ENCODE assay signal across 8 cellular contexts in the genomic region with DNA sequence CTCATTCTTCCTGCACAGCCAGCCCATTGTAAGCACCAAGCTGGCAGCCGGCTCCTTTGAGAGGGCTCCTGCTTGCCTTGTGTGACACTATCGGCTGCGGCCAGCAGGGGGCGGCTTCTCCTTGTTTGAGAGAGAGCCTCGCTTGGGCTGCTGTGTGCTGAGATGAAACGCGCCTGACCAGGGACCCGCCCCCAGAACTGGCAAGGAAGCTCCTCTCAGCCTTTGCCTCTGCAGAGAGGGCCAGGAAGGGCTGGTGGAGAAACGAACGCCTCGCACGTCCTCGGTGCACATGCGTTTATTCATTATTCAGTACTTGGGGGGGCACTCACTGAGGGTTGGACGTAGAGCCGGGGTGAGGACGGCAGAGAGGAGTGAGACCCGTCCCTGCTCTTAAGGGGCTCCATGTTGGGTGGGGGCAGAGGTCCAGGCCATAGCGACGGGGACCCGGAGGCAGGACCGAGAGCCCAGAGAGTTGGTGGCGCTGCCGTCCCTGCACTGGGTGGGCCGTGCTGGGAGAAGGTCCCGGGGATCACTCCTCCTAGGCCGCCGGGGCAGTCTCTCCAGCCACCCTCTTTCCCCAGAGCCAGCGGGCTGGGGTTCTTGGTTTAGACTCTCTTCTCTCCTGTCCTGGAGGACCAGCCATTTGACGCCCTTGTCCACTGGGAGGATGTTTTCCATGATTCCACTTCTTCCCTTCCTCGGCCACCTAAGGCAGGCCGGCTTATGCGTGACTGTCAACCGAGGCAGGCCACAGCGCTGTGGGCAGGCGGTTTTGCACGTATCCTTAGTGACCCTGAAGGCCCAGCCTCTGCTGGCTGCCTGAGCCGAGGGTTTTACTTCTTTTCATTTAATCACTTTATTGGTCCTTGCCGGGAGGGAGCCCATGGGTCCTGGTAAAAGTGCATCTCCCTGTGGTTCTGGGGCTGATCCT.
DNase-seq lines count a peak whose midpoint lies in the region; ATAC-seq and TF ChIP-seq lines count a peak whose summit lies in the region.

No MANE protein-coding gene starts in this region.

- peaks cover 12% of the 10 kb centered on the region for H3K4me1 Mint-ChIP-seq in activated CD4-positive, alpha-beta T cell treated with anti-CD3 and anti-CD28 coated beads for 36 hours

- ATAC-seq in GM19043 (IDR thresholded peaks at IDR 0.05; ENCODE audit: low read depth, unreplicated experiment) (peak; percentile 86), HG03378 (IDR thresholded peaks at IDR 0.05; ENCODE audit: unreplicated experiment) (peak; percentile 78), left lobe of liver (peak; percentile 100)
- peak; percentile 99 for ATAC-seq in activated CD4-positive, alpha-beta T cell treated with anti-CD3 and anti-CD28 coated beads for 36 hours

- H3K4me3 ChIP-seq in BJ (ENCODE audit: low read depth, low read length), result no peak overlapping the region

- H3K27ac Mint-ChIP-seq in activated CD4-positive, alpha-beta T cell treated with anti-CD3 and anti-CD28 coated beads for 36 hours, result peak overlapping the region; percentile 79

- DNase-seq in BJ (ENCODE audit: low read depth), result no peak
- DNase-seq in NCI-H526 treated with DMSO at 0.1 percent for 48 hours (lab: John Stamatoyannopoulos, UW), result peak; percentile 91
- peak; percentile 99 for DNase-seq in activated CD4-positive, alpha-beta T cell treated with anti-CD3 and anti-CD28 coated beads for 36 hours
- DNase-seq in cerebellum (ENCODE audit: low spot score), result peak; percentile 91
- DNase-seq in left lobe of liver (ENCODE audit: low spot score), result peak; percentile 95
- DNase-seq in stimulated activated CD4-positive, alpha-beta T cell treated with anti-CD3 and anti-CD28 coated beads, Interleukin-4, amount 100 ng/mL, for 1 hour, result peak; percentile 98

- POLR2A ChIA-PET in BJ (lab: Charles Lee), result interaction anchor here (0.5 to 1.0 kb wide), 3 partner anchors 9 to 480 kb away, joined by 3 to 5 read pairs (median 3); no protein-coding TSS in a partner anchor
- POLR2A ChIA-PET in activated CD4-positive, alpha-beta T cell treated with anti-CD3 and anti-CD28 coated beads for 36 hours (lab: Charles Lee), result interaction anchor here (0.9 to 1.0 kb wide), 4 partner anchors 9 to 325 kb away, joined by 3 to 6 read pairs (median 4); no protein-coding TSS in a partner anchor

- peak; percentile 94 for TF ChIP-seq CTCF in BJ (IDR thresholded peaks at IDR 0.05; ENCODE audit: insufficient read depth, low read depth, low read length)

- H3K4me3 Mint-ChIP-seq in activated CD4-positive, alpha-beta T cell treated with anti-CD3 and anti-CD28 coated beads for 36 hours, result no peak overlapping the region

- no peaks in the 10 kb centered on the region for H3K27me3 Mint-ChIP-seq in activated CD4-positive, alpha-beta T cell treated with anti-CD3 and anti-CD28 coated beads for 36 hours

- CTCF ChIA-PET in BJ (lab: Yijun Ruan, JAX), result interaction anchor here (0.6 to 6.5 kb wide), 47 partner anchors 9 to 728 kb away, joined by 3 to 73 read pairs (median 4); a partner anchor contains a TSS
- CTCF ChIA-PET in activated CD4-positive, alpha-beta T cell treated with anti-CD3 and anti-CD28 coated beads for 36 hours (lab: Charles Lee), result interaction anchor here (0.5 to 5.8 kb wide), 79 partner anchors 9 to 674 kb away, joined by 3 to 114 read pairs (median 4); a partner anchor contains a TSS

- intact Hi-C loops in activated CD4-positive, alpha-beta T cell treated with anti-CD3 and anti-CD28 coated beads for 36 hours (cut with DNase I, micrococcal nuclease), result loop anchor here (1.0 to 10.0 kb wide), 13 partner anchors 25 to 909 kb away; a partner anchor contains a TSS

- H3K9me3 Mint-ChIP-seq in activated CD4-positive, alpha-beta T cell treated with anti-CD3 and anti-CD28 coated beads for 36 hours (ENCODE audit: low read depth), result no peaks in the 10 kb centered on the region

- no peaks in the 10 kb centered on the region for H3K27me3 ChIP-seq in BJ (ENCODE audit: control insufficient read depth, insufficient read depth, low read length)

- no peaks in the 10 kb centered on the region for H3K36me3 ChIP-seq in BJ (ENCODE audit: control insufficient read depth, insufficient read depth, low read length)

- H3K36me3 Mint-ChIP-seq in activated CD4-positive, alpha-beta T cell treated with anti-CD3 and anti-CD28 coated beads for 36 hours (ENCODE audit: low read depth), result no peaks in the 10 kb centered on the region
